8 cellular contexts compared by ENCODE assay signal in genomic region chr11:35404397-35404775, GRCh38. TPM values are rescaled to one million over a fixed set of nuclear protein-coding genes. Genes with fewer than 3 reads are reported as not detected.
A peak's percentile ranks its signal among the peaks of the same experiment; 100 is the strongest.
DNase-seq lines count a peak whose midpoint lies in the region; ATAC-seq and TF ChIP-seq lines count a peak whose summit lies in the region.

No MANE protein-coding gene starts in this region.

- H3K36me3 ChIP-seq in thoracic aorta, result no peaks in the 10 kb centered on the region

- H3K4me1 ChIP-seq in thoracic aorta (ENCODE audit: control insufficient read depth in 1 of 2, low read depth in 2 of 2), result no peaks in the 10 kb centered on the region

- H3K4me3 ChIP-seq in thoracic aorta, result peak overlapping the region; percentile 27

- peak; percentile 24 for TF ChIP-seq CTCF in thoracic aorta (IDR thresholded peaks at IDR 0.05)

- ATAC-seq in thoracic aorta (ENCODE audit: insufficient number of reproducible peaks, low FRiP score, low read depth) (no peak), HG02938 (IDR thresholded peaks at IDR 0.05; ENCODE audit: unreplicated experiment) (no peak)

- H3K9me3 ChIP-seq in thoracic aorta, result no peaks in the 10 kb centered on the region

- no peaks in the 10 kb centered on the region for H3K27me3 ChIP-seq in thoracic aorta (replicated peaks; ENCODE audit: insufficient read depth)

- peak; percentile 23 for DNase-seq in stimulated activated CD4-positive, alpha-beta T cell treated with anti-CD3 and anti-CD28 coated beads, Interleukin-4, amount 100 ng/mL, for 24 hours
- no peak for DNase-seq in stimulated activated CD4-positive, alpha-beta T cell treated with anti-CD3 and anti-CD28 coated beads, Interleukin-2, amount 100 ng/mL, for 48 hours
- DNase-seq in OCI-M1 (lab: John Stamatoyannopoulos, UW) (peak; percentile 39), foreskin melanocyte (peak; percentile 42), thoracic aorta (ENCODE audit: low spot score) (no peak), NCI-H2081 (lab: John Stamatoyannopoulos, UW) (no peak)
- no peak for DNase-seq in activated naive CD4-positive, alpha-beta T cell (lab: John Stamatoyannopoulos, UW)

- no peak overlapping the region for H3K27ac ChIP-seq in thoracic aorta

RNA-seq across cellular contexts. Expression of gene SLC1A2, which starts 15.0 kb away (rescaled TPM):
- under 1 TPM; 0.54 to 0.78 TPM for total RNA-seq in thoracic aorta

Comparison
In these comparisons a context has a peak if more than half of its experiments do, and no peak if none do; other contexts are left out.
1. DNase-seq: peak in stimulated activated CD4-positive, alpha-beta T cell treated with anti-CD3 and anti-CD28 coated beads, Interleukin-4, amount 100 ng/mL, for 24 hours (single experiment), OCI-M1 (single experiment) and foreskin melanocyte (single experiment); none in stimulated activated CD4-positive, alpha-beta T cell treated with anti-CD3 and anti-CD28 coated beads, Interleukin-2, amount 100 ng/mL, for 48 hours (0 of 2), thoracic aorta (single experiment), activated naive CD4-positive, alpha-beta T cell (0 of 4) and NCI-H2081 (0 of 2).